ENCODE assay signal across 8 cellular contexts in the genomic region with DNA sequence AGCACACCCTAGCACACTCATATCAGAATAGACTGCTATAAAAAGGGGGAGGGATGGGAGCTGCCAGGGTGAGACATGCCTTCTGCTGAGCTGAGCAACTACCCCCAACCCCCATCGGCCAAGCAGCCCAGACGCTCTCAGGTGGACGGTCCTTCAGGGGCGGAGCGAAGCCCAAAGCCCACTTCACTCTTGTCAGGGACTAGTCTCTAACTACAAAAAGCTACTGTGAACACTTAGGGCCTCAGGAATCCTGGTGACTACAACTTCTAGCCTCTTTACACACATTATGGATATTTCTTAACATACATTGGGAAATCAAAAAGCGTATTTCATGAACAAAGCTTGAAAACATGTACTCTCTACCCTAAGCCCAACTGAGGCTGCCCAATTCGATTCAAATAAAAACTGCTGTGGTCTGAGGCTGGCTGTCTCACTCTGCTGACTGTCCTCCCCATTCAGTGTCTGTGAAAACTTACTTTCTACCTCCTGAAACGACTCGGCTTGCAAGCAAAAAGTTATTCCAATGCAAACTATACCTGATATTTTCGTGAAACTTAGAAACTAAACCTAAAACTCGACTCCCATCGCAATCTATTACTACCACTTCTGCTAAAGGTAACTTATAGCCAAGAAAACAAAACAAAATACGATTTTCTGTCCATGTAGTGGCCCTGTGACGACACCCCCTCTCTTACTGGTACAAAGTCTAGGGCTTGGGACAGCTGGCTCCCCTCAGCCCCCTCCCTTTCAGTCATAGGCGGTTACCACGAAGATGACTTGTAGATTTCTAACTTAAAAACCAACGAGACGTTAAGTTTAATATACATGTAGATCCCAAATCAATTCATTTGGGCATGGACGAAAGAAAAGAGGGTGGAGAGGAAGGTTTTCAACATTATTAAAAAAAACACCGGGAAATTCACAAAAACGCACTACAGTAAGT. TPM values are rescaled to one million over a fixed set of nuclear protein-coding genes. Genes with fewer than 3 reads are reported as not detected.
DNase-seq lines count a peak whose midpoint lies in the region; ATAC-seq and TF ChIP-seq lines count a peak whose summit lies in the region.

No MANE protein-coding gene starts in this region.

- H3K36me3 Mint-ChIP-seq in CD14-positive monocyte: peaks cover 2 to 3% of the 10 kb centered on the region in 2 donors

- H3K27me3 ChIP-seq in HL-60 (ENCODE audit: insufficient read depth, poor library complexity, severe bottlenecking) (no peaks in the 10 kb centered on the region), mesenchymal stem cell (ENCODE audit: control insufficient read depth in 1 of 2, insufficient read depth in 1 of 2, low read length in 2 of 2) (no peaks in the 10 kb centered on the region), upper lobe of left lung (no peaks in the 10 kb centered on the region)

- peaks cover 66% of the 10 kb centered on the region for H3K4me1 Mint-ChIP-seq in CD14-positive monocyte

- H2BK5ac ChIP-seq in mesenchymal stem cell (ENCODE audit: low read depth, low read length, poor library complexity, severe bottlenecking): no peak overlapping the region

- ATAC-seq in upper lobe of left lung (ENCODE audit: low FRiP score in 2 of 2): no peak
- ATAC-seq in GM18868 (IDR thresholded peaks at IDR 0.05; ENCODE audit: unreplicated experiment): no peak

- H3K9me3 Mint-ChIP-seq in CD14-positive monocyte: no peaks in the 10 kb centered on the region

- peak overlapping the region; percentile 97 for H2BK120ac ChIP-seq in mesenchymal stem cell (ENCODE audit: low read depth, low read length)

- peak overlapping the region; percentile 95 for H3K9ac ChIP-seq in mesenchymal stem cell (ENCODE audit: low read length)

- H2BK15ac ChIP-seq in mesenchymal stem cell (ENCODE audit: low read depth, poor library complexity, severe bottlenecking): no peak overlapping the region

- 3% methylated on average over 16 of the region's 21 CpGs for WGBS in mesenchymal stem cell
- 2 to 6% methylated on average over 18 to 21 of the region's 21 CpGs for WGBS in upper lobe of left lung, 2 donors

- H3K79me1 ChIP-seq in mesenchymal stem cell (replicated peaks; ENCODE audit: low read length, poor library complexity, severe bottlenecking): no peaks in the 10 kb centered on the region

- H3K36me3 ChIP-seq in mesenchymal stem cell (ENCODE audit: control insufficient read depth in 1 of 2, insufficient read depth in 2 of 2, low read depth in 1 of 2, low read length in 2 of 2) (no peaks in the 10 kb centered on the region), upper lobe of left lung (no peaks in the 10 kb centered on the region)

- H2AK5ac ChIP-seq in mesenchymal stem cell (ENCODE audit: low read length, severe bottlenecking): no peak overlapping the region

- no peak overlapping the region for H4K8ac ChIP-seq in mesenchymal stem cell (ENCODE audit: low read length)

- H3K4me1 ChIP-seq in mesenchymal stem cell (ENCODE audit: control insufficient read depth, insufficient read depth, low read depth, low read length) (peaks cover 16% of the 10 kb centered on the region), upper lobe of left lung (peaks cover 28 to 54% (median 33%) of the 10 kb centered on the region in 4 donors)

- H3K27ac ChIP-seq in HL-60 (replicated peaks): peak overlapping the region; percentile 98
- peak overlapping the region; percentile 68 for H3K27ac ChIP-seq in mesenchymal stem cell (ENCODE audit: low read length, poor library complexity, severe bottlenecking)
- H3K27ac ChIP-seq in upper lobe of left lung: peak overlapping the region; percentile 98 to 100 (median 100)

- TF ChIP-seq CTCF in CD14-positive monocyte (IDR thresholded peaks at IDR 0.05) (no peak), HL-60 (IDR thresholded peaks at IDR 0.05; ENCODE audit: insufficient read depth, low read length) (no peak), upper lobe of left lung (IDR thresholded peaks at IDR 0.05) (no peak)

- DNase-seq in CD14-positive monocyte (ENCODE audit: low spot score): peak; percentile 69
- DNase-seq in HL-60 (ENCODE audit: low read depth in 1 of 2, low spot score in 1 of 2): peak in 1 of 2 experiments; percentile 57
- peak; percentile 90 for DNase-seq in SIG-M5 treated with dmso at 0.1 percent for 504 hours (lab: John Stamatoyannopoulos, UW; ENCODE audit: unreplicated experiment)
- peak; percentile 68 for DNase-seq in dermis blood vessel endothelial cell
- peak; percentile 85 for DNase-seq in mesenchymal stem cell
- DNase-seq in upper lobe of left lung: peak in 1 of 2 donors; percentile 84
- DNase-seq in posterior cingulate gyrus: no peak

- H3K27ac Mint-ChIP-seq in CD14-positive monocyte: peak overlapping the region; percentile 96 to 99 (median 97)

- H4K91ac ChIP-seq in mesenchymal stem cell (ENCODE audit: low read length): no peak overlapping the region

- H3K14ac ChIP-seq in mesenchymal stem cell (ENCODE audit: low read length in 2 of 2): peak overlapping the region; percentile 20 to 35

- intact Hi-C loops in CD14-positive monocyte (cut with micrococcal nuclease): loop anchor here (2.0 to 5.0 kb wide), 3 partner anchors 50 to 210 kb away; no protein-coding TSS in a partner anchor
- intact Hi-C loops in posterior cingulate gyrus (cut with DNase I): loop anchor here (1.0 to 5.0 kb wide), 3 partner anchors 98 to 128 kb away; partner anchors contain the start of gene AFTPH

- no peak overlapping the region for H3K23ac ChIP-seq in mesenchymal stem cell (ENCODE audit: low read length in 2 of 2)

- H3K4me3 Mint-ChIP-seq in CD14-positive monocyte: peak overlapping the region; percentile 89 to 93

- peak in 1 of 4 donors; percentile 59 for TF ChIP-seq POLR2A in upper lobe of left lung (IDR thresholded peaks at IDR 0.05)

- H3K4me3 ChIP-seq in HL-60 (replicated peaks; ENCODE audit: insufficient read depth, low read length): peak overlapping the region; percentile 74
- peak overlapping the region; percentile 89 for H3K4me3 ChIP-seq in mesenchymal stem cell (ENCODE audit: insufficient read depth in 1 of 2, low read depth in 1 of 2, low read length in 2 of 2)
- peak overlapping the region; percentile 80 to 90 (median 88) for H3K4me3 ChIP-seq in upper lobe of left lung

- H3K4me2 ChIP-seq in mesenchymal stem cell (ENCODE audit: low read length, poor library complexity, severe bottlenecking): peak overlapping the region; percentile 88

- peak overlapping the region in 1 of 2 experiments; percentile 47 for H3K4ac ChIP-seq in mesenchymal stem cell (ENCODE audit: low read depth in 1 of 2, low read length in 2 of 2)

- no peaks in the 10 kb centered on the region for H3K27me3 Mint-ChIP-seq in CD14-positive monocyte (ENCODE audit: low read depth in 3 of 3)

- H3K9me3 ChIP-seq in mesenchymal stem cell (ENCODE audit: control insufficient read depth, low read length) (no peaks in the 10 kb centered on the region), upper lobe of left lung (no peaks in the 10 kb centered on the region)

- peak overlapping the region; percentile 46 to 78 for H3K18ac ChIP-seq in mesenchymal stem cell (ENCODE audit: low read depth in 1 of 2, low read length in 2 of 2)

- peak in 1 of 4 donors; percentile 11 for TF ChIP-seq EP300 in upper lobe of left lung (IDR thresholded peaks at IDR 0.05)

- no peak overlapping the region for H2BK12ac ChIP-seq in mesenchymal stem cell (ENCODE audit: low read length in 2 of 2)

- no peak overlapping the region for H2AFZ ChIP-seq in mesenchymal stem cell (ENCODE audit: low read depth, low read length)

RNA-seq across cellular contexts. Expression of gene SERTAD2, which starts 1.2 kb away (rescaled TPM):
- polyA plus RNA-seq in CD14-positive monocyte: 1 to 10 TPM; 8.5 to 8.8 TPM
- total RNA-seq in dermis blood vessel endothelial cell (6.6 and 9.5 TPM in 2 replicates), upper lobe of left lung (10 to 100 TPM; 10.4 to 43.0 (median 20.0) TPM)
- polyA plus RNA-seq in mesenchymal stem cell (2013, experiment 1 of 2): 18.5 TPM
- polyA plus RNA-seq in mesenchymal stem cell (2013, experiment 2 of 2): 16.0 TPM

Comparison
In these comparisons a context has a peak if more than half of its experiments do, and no peak if none do; other contexts are left out.
1. DNase-seq: peak in CD14-positive monocyte (single experiment), SIG-M5 treated with dmso at 0.1 percent for 504 hours (single experiment), dermis blood vessel endothelial cell (single experiment) and mesenchymal stem cell (single experiment); none in posterior cingulate gyrus (0 of 10).
2. Peak in every context shown above with its lines, with median percentiles within 50 percentile points of each other: H3K27ac ChIP-seq and H3K4me3 ChIP-seq.